29 cellular contexts compared by ENCODE assay signal in genomic region chr7:145915679-145916078, GRCh38.
"Had no signal": no experiment of that assay in that cellular context is flagged by ENCODE, and none has a peak within 500 bp of the region (broad histone marks: within the 10 kb centered on the region; RNA-seq: fewer than 3 reads in every experiment).

No MANE protein-coding gene starts in this region.

- H3K4me3 ChIP-seq: adrenal gland, ascending aorta, coronary artery, dorsolateral prefrontal cortex, testis, uterus had no signal

- H3K36me3 ChIP-seq: adrenal gland, ascending aorta, brain microvascular endothelial cell, uterus, WERI-Rb-1 had no signal

- H3K27me3 ChIP-seq: adrenal gland, ascending aorta, brain microvascular endothelial cell, dorsolateral prefrontal cortex, testis, uterus had no signal

- ATAC-seq: activated CD4-positive, CD25-positive, alpha-beta regulatory T cell treated with anti-CD3 and anti-CD28 coated beads, Interleukin-2, amount 50 U/mL, for 24 hours; naive thymus-derived CD4-positive, alpha-beta T cell; right cardiac atrium; stimulated activated naive CD8-positive, alpha-beta T cell treated with anti-CD3 and anti-CD28 coated beads, Interleukin-15, Interleukin-2, amounts not matched to agents 100 U/mL and 50 U/mL, for 24 hours had no signal

- H3K4me1 ChIP-seq: adrenal gland, ascending aorta, testis, uterus had no signal

- H3K9me3 ChIP-seq: ascending aorta, uterus had no signal

- DNase-seq: activated CD4-positive, alpha-beta T cell treated with anti-CD3 and anti-CD28 coated beads for 48 hours; activated CD4-positive, alpha-beta T cell treated with anti-CD3 and anti-CD28 coated beads, Interleukin-2, amount 50 U/mL, for 48 hours; activated CD8-positive, alpha-beta memory T cell treated with anti-CD3 and anti-CD28 coated beads for 24 hours; activated effector memory CD4-positive, alpha-beta T cell treated with Interleukin-2 at 50 U/mL for 16 hours; activated naive CD4-positive, alpha-beta T cell treated with Interleukin-2 at 50 U/mL for 16 hours; activated naive CD8-positive, alpha-beta T cell treated with anti-CD3 and anti-CD28 coated beads for 36 hours; adrenal gland; brain microvascular endothelial cell; dorsolateral prefrontal cortex; effector memory CD4-positive, alpha-beta T cell; foreskin fibroblast; head of caudate nucleus; hypothalamus; immature natural killer cell; midbrain; naive thymus-derived CD4-positive, alpha-beta T cell; occipital lobe; right cardiac atrium; stimulated activated CD4-positive, alpha-beta T cell treated with anti-CD3 and anti-CD28 coated beads, Interleukin-4, amount 100 ng/mL, for 1 hour; stimulated activated naive CD8-positive, alpha-beta T cell treated with anti-CD3 and anti-CD28 coated beads, Interleukin-15, Interleukin-2, amounts not matched to agents 100 U/mL and 50 U/mL, for 24 hours; SW 1271; T1000; testis; trophoblast cell; uterus; WERI-Rb-1 had no signal

- H3K27ac ChIP-seq: adrenal gland, ascending aorta, brain microvascular endothelial cell, coronary artery, dorsolateral prefrontal cortex, testis, uterus, WERI-Rb-1 had no signal
